ENCODE assay signal across 8 cellular contexts in genomic region chr2:10909050-10909995, GRCh38. TPM values are rescaled to one million over a fixed set of nuclear protein-coding genes. Genes with fewer than 3 reads are reported as not detected.
DNase-seq lines count a peak whose midpoint lies in the region; ATAC-seq and TF ChIP-seq lines count a peak whose summit lies in the region.

No MANE protein-coding gene starts in this region.

- no peaks in the 10 kb centered on the region for H3K9me2 ChIP-seq in PC-9 (ENCODE audit: insufficient read depth)

- CTCF ChIA-PET in PC-9 (lab: Charles Lee) = no interaction called here

- no peak overlapping the region for H2AFZ ChIP-seq in PC-9

- H3K4me3 ChIP-seq in AG10803 (ENCODE audit: low read length) = no peak overlapping the region
- no peak overlapping the region for H3K4me3 ChIP-seq in PC-9

- DNase-seq in AG10803 (ENCODE audit: low read depth) (no peak), GM10266 (ENCODE audit: extremely low spot score) (no peak), PC-9 (peak; percentile 22 to 30), head of caudate nucleus (peak in 29 of 42 donors; percentile 31 to 79 (median 61)), medulla oblongata (ENCODE audit: extremely low spot score) (no peak), OCI-M2 (lab: John Stamatoyannopoulos, UW; ENCODE audit: unreplicated experiment) (no peak), ureter (ENCODE audit: low spot score) (no peak)

- no peak overlapping the region for H3K27ac ChIP-seq in PC-9

- H3K36me3 ChIP-seq in PC-9 (ENCODE audit: low read depth) = no peaks in the 10 kb centered on the region

- no peaks in the 10 kb centered on the region for H4K20me1 ChIP-seq in PC-9 (ENCODE audit: insufficient read depth)

- POLR2A ChIA-PET in PC-9 (lab: Charles Lee; ENCODE audit: unreplicated experiment) = interaction anchor here (0.7 kb wide), 1 partner anchor 62 kb away, joined by 3 read pairs; no protein-coding TSS in a partner anchor

- TF ChIP-seq CTCF in AG10803 (conservative IDR thresholded peaks at IDR 0.05; ENCODE audit: low read length) (peak; percentile 35), GM10266 (IDR thresholded peaks at IDR 0.05; ENCODE audit: control insufficient read depth, insufficient read depth, low read depth, missing control alignments) (peak; percentile 21), PC-9 (conservative IDR thresholded peaks at IDR 0.05) (peak; percentile 76)

- peaks cover 5% of the 10 kb centered on the region; the same call in 1 of the 2 replicates for H3K4me1 ChIP-seq in PC-9 (replicated peaks; ENCODE audit: insufficient read depth)

- no peak overlapping the region for H3K4me2 ChIP-seq in PC-9

- H3F3A ChIP-seq in PC-9 (ENCODE audit: insufficient read depth, low read depth) = 0 out of 2 replicates have a peak, but pooled peaks cover 2% of the 10 kb centered on the region

- no peaks in the 10 kb centered on the region for H3K79me2 ChIP-seq in PC-9 (ENCODE audit: low read depth)

- intact Hi-C loops in PC-9 (cut with micrococcal nuclease; ENCODE audit: unreplicated experiment) (no loop called here), head of caudate nucleus (cut with DNase I) (loop anchor here (5.0 kb wide), 1 partner anchor 72 kb away; no protein-coding TSS in a partner anchor)

- no peaks in the 10 kb centered on the region for H3K9me3 ChIP-seq in PC-9 (ENCODE audit: insufficient read depth, low read depth)

- no peak for ATAC-seq in HG03342 (IDR thresholded peaks at IDR 0.05; ENCODE audit: unreplicated experiment)

- 0 out of 2 replicates have a peak, but pooled peaks cover 4% of the 10 kb centered on the region for H3K27me3 ChIP-seq in PC-9 (ENCODE audit: insufficient read depth, low read depth)

- no TSS peak for BruUV-seq in PC-9 (replicated peaks; lab: Mats Ljungman, UMichigan)

RNA-seq across cellular contexts. Expression of gene KCNF1, which starts 2.4 kb away (rescaled TPM):
- total RNA-seq in PC-9 (2021) = 1.0 TPM in 2 replicates
- total RNA-seq in ureter = 0.60 TPM

Comparison
In these comparisons a context has a peak if more than half of its experiments do, and no peak if none do; other contexts are left out.
1. DNase-seq: peak in PC-9 (2 of 2) and head of caudate nucleus (29 of 42); none in AG10803 (single experiment), GM10266 (single experiment), medulla oblongata (single experiment), OCI-M2 (single experiment) and ureter (single experiment).
2. CTCF ChIP-seq: peak in every context shown above with its lines; median percentile 76 in PC-9; 35 in AG10803; 21 in GM10266.